In the genomic region with DNA sequence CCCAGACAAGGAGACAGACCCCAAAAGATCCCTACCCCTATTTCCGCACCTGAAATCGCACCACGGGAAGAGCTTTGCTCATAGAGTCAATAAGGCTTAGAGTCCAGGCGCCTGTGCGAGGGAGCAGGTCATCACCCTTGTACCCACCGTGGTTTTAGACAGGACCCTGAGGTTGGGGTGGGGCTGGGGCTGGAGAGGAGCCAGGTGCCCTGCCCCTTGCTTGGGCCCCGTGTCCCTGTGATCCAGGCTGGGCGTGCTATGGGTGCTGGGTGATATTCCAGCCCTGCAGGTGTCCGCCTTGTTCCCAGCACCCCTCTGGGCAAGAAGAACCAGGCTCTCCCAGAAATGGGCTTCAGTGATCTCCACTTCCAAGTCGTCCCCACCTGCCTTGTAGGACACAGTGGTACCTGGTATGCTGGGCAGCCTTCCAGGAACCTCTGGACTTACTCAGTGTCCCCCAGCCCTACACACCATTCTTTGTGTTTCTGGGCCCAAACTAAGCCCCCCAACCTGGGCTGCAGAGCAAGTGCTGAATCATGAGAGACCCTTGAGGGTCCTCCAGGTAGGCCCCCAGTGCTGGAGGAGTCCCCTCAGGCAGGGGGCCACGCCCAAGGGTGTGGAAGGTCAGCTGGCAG, we compare ENCODE assay signal across 1 cellular context.
TF ChIP-seq lines count a peak whose summit lies in the region.

No MANE protein-coding gene starts in this region.

TF ChIP-seq in IMR-90, 13 proteins besides CTCF, POLR2A, EP300 and RAD21:
- TF ChIP-seq MAFK (IDR thresholded peaks at IDR 0.05; ENCODE audit: low read depth, low read length) (no peak), NFE2L2 (IDR thresholded peaks at IDR 0.05; ENCODE audit: low read depth, low read length) (no peak), RFX5 (IDR thresholded peaks at IDR 0.05; ENCODE audit: low read depth, low read length) (no peak), MXI1 (IDR thresholded peaks at IDR 0.05; ENCODE audit: borderline replicate concordance, low read depth, low read length) (no peak), MAZ (IDR thresholded peaks at IDR 0.05; ENCODE audit: borderline replicate concordance, low read depth, low read length) (no peak), CHD1 (IDR thresholded peaks at IDR 0.05; ENCODE audit: low read depth, low read length) (no peak), CEBPB (IDR thresholded peaks at IDR 0.05; ENCODE audit: low read depth, low read length) (no peak), RCOR1 (IDR thresholded peaks at IDR 0.05; ENCODE audit: insufficient replicate concordance, low read length) (no peak)
- TF ChIP-seq, protein P1, sequence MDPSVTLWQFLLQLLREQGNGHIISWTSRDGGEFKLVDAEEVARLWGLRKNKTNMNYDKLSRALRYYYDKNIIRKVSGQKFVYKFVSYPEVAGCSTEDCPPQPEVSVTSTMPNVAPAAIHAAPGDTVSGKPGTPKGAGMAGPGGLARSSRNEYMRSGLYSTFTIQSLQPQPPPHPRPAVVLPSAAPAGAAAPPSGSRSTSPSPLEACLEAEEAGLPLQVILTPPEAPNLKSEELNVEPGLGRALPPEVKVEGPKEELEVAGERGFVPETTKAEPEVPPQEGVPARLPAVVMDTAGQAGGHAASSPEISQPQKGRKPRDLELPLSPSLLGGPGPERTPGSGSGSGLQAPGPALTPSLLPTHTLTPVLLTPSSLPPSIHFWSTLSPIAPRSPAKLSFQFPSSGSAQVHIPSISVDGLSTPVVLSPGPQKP (IDR thresholded peaks at IDR 0.05; ENCODE audit: borderline replicate concordance, low read depth, low read length), result no peak
- TF ChIP-seq, protein P2, sequence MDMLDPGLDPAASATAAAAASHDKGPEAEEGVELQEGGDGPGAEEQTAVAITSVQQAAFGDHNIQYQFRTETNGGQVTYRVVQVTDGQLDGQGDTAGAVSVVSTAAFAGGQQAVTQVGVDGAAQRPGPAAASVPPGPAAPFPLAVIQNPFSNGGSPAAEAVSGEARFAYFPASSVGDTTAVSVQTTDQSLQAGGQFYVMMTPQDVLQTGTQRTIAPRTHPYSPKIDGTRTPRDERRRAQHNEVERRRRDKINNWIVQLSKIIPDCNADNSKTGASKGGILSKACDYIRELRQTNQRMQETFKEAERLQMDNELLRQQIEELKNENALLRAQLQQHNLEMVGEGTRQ (IDR thresholded peaks at IDR 0.05; ENCODE audit: low read depth, low read length), result no peak
